ENCODE assay signal across 1 cellular context in genomic region chr21:35904995-35905972, GRCh38.
A peak's percentile ranks its signal among the peaks of the same experiment; 100 is the strongest.
TF ChIP-seq lines count a peak whose summit lies in the region.

No MANE protein-coding gene starts in this region.

TF ChIP-seq in K562, 482 proteins besides CTCF, POLR2A, EP300 and RAD21 (continued from another document):
- TF ChIP-seq JUND (IDR thresholded peaks at IDR 0.05; ENCODE audit: borderline replicate concordance, low read depth, low read length) (no peak), JUND (tag; IDR thresholded peaks at IDR 0.05; ENCODE audit: borderline replicate concordance, low read depth, low read length) (0 out of 3 replicates have a peak, but pooled peaks have one; percentile 35), ZNF449 (CRISPR knock-in tag; IDR thresholded peaks at IDR 0.05) (no peak), FOSL1 (tag; conservative IDR thresholded peaks at IDR 0.05) (0 out of 2 replicates have a peak, but pooled peaks have one; percentile 20), ZBTB17 (CRISPR knock-in tag; IDR thresholded peaks at IDR 0.05) (no peak)
